Comparison of ENCODE assay signal across 8 cellular contexts in the genomic region with DNA sequence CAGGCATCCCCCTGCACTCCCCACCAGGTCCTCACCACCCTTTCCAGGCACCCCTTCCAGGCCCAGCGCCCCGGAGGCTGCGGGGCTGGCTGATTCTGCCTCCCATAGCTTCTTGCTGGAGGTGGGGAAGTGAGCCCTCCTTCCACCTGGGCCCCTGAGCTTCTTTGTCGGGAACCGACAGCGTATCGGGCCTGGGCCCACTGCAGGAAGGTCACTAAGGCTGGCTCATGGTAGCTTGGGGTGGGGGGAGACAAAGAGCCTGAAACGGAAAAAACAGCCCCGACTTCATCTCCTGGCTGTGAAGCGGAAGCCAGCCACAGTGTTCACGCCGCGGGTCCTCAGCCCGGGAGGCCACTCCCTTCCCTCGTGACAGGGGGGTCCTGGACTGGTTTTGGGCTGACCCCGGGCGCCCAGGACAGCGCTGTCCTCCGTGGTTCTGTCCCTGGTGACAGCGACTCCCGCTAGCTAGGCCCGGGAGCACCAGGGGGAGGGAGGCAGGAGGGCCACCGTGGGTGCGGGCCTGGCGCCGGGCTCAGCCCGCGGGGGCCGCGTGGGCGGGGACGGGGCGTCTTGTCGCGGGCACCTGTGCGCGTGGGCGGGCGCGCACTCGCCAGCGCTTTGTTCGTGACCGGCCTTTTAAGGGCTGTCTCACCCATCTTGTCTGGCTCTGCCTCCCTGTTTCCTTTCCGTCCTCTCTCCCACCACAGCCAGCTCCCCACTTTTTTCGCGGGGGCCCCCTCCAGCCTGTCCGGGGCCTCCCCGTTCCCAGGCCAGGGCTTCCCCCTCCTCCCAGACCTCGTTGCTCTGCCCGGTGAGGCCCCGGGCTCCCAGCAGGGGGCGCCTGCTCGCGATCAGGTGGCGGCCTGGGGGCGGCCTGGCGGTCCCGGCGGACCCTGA.
A peak's percentile ranks its signal among the peaks of the same experiment; 100 is the strongest.
DNase-seq lines count a peak whose midpoint lies in the region; ATAC-seq and TF ChIP-seq lines count a peak whose summit lies in the region.

No MANE protein-coding gene starts in this region.

- H3K27ac ChIP-seq in HUES6 (ENCODE audit: low read depth, low read length) (peak overlapping the region; percentile 1; the same call in 1 of the 2 replicates), foreskin keratinocyte (no peak overlapping the region), osteoblast (ENCODE audit: low read depth, low read length) (no peak overlapping the region), thymus (ENCODE audit: low read depth) (peak overlapping the region; percentile 94)

- no peak overlapping the region for H2AFZ ChIP-seq in osteoblast (ENCODE audit: low read length)

- H3K27me3 ChIP-seq in HUES6 (ENCODE audit: control insufficient read depth, insufficient read depth, low read length) (no peaks in the 10 kb centered on the region), foreskin keratinocyte (no peaks in the 10 kb centered on the region), osteoblast (ENCODE audit: insufficient read depth, low read length) (no peaks in the 10 kb centered on the region), thymus (ENCODE audit: control insufficient read depth, insufficient read depth) (no peaks in the 10 kb centered on the region)

- H3K36me3 ChIP-seq in HUES6 (ENCODE audit: control insufficient read depth, insufficient read depth, low read length) (no peaks in the 10 kb centered on the region), osteoblast (ENCODE audit: insufficient read depth, low read length) (peaks cover 5% of the 10 kb centered on the region), thymus (ENCODE audit: control insufficient read depth, insufficient read depth) (peaks cover 4% of the 10 kb centered on the region)

- ATAC-seq in foreskin keratinocyte (no peak), HG03159 (IDR thresholded peaks at IDR 0.05; ENCODE audit: unreplicated experiment) (no peak)

- H3K9ac ChIP-seq in HUES6 (ENCODE audit: low read length), result peak overlapping the region; percentile 7

- 10% methylated on average over 60 of the region's 60 CpGs for WGBS in thymus

- H4K20me1 ChIP-seq in osteoblast (ENCODE audit: insufficient read depth, low read length), result no peaks in the 10 kb centered on the region

- H3K4me3 ChIP-seq in HUES6 (ENCODE audit: low read depth, low read length) (peak overlapping the region; percentile 41), osteoblast (ENCODE audit: insufficient read depth, low read length) (no peak overlapping the region), thymus (ENCODE audit: low read length) (peak overlapping the region; percentile 46)

- peak; percentile 65 for DNase-seq in activated effector memory CD4-positive, alpha-beta T cell treated with Interleukin-2 at 50 U/mL for 16 hours
- DNase-seq in foreskin keratinocyte (no peak), osteoblast (ENCODE audit: insufficient read length, low spot score, missing footprints) (peak; percentile 78), NCI-H2196 treated with DMSO at 0.1 percent for 48 hours (lab: John Stamatoyannopoulos, UW; ENCODE audit: unreplicated experiment) (no peak)

- no peak overlapping the region for H3K4me2 ChIP-seq in osteoblast (ENCODE audit: insufficient read depth, low read length)

- peak; percentile 79 for TF ChIP-seq CTCF in GM12872 (IDR thresholded peaks at IDR 0.05; ENCODE audit: insufficient read depth, low read depth, low read length)
- peak; percentile 54 for TF ChIP-seq CTCF in foreskin keratinocyte (conservative IDR thresholded peaks at IDR 0.05)
- TF ChIP-seq CTCF in osteoblast (IDR thresholded peaks at IDR 0.05; ENCODE audit: extremely low read depth, low read depth, low read length), result peak; percentile 35

- H3K9me3 ChIP-seq in HUES6 (ENCODE audit: control insufficient read depth, insufficient read depth, low read depth, low read length), result no peaks in the 10 kb centered on the region
- no peaks in the 10 kb centered on the region for H3K9me3 ChIP-seq in osteoblast (ENCODE audit: low read depth, low read length)
- H3K9me3 ChIP-seq in thymus (ENCODE audit: control insufficient read depth), result no peaks in the 10 kb centered on the region

- no peaks in the 10 kb centered on the region for H3K79me2 ChIP-seq in osteoblast (ENCODE audit: insufficient read depth, low read length)

- H3K4me1 ChIP-seq in HUES6 (ENCODE audit: control insufficient read depth, insufficient read depth, low read length) (peaks cover 36% of the 10 kb centered on the region), foreskin keratinocyte (peaks cover 11% of the 10 kb centered on the region), osteoblast (ENCODE audit: insufficient read depth, low read length) (peaks cover 9% of the 10 kb centered on the region), thymus (ENCODE audit: control insufficient read depth, insufficient read depth, low read length) (peaks cover 34% of the 10 kb centered on the region)

Comparison
In these comparisons a context has a peak if more than half of its experiments do, and no peak if none do; other contexts are left out.
1. H3K27ac ChIP-seq: peak in HUES6 (single experiment) and thymus (single experiment); none in foreskin keratinocyte (single experiment) and osteoblast (single experiment).
2. DNase-seq: peak in activated effector memory CD4-positive, alpha-beta T cell treated with Interleukin-2 at 50 U/mL for 16 hours (single experiment) and osteoblast (single experiment); none in foreskin keratinocyte (0 of 2) and NCI-H2196 treated with DMSO at 0.1 percent for 48 hours (single experiment).
3. Peak in every context shown above with its lines, with median percentiles within 50 percentile points of each other: CTCF ChIP-seq.